In genomic region chr6:157491571-157492232, GRCh38 we compare ENCODE assay signal across 19 cellular contexts.
"Had no signal": no experiment of that assay in that cellular context is flagged by ENCODE, and none has a peak within 500 bp of the region (broad histone marks: within the 10 kb centered on the region; RNA-seq: fewer than 3 reads in every experiment).

No MANE protein-coding gene starts in this region.

- H3K27ac Mint-ChIP-seq: nephron progenitor cell had no signal

- H3K4me3 Mint-ChIP-seq: naive thymus-derived CD4-positive, alpha-beta T cell; nephron progenitor cell had no signal

- H3K4me3 ChIP-seq: heart right ventricle, ovary, suprapubic skin, thyroid gland, upper lobe of left lung, uterus had no signal

- H3K27ac ChIP-seq: heart right ventricle, neutrophil, ovary, suprapubic skin, thyroid gland, upper lobe of left lung, uterus had no signal

- H3K4me1 ChIP-seq: thyroid gland, uterus had no signal

- H3K27me3 ChIP-seq: heart right ventricle, ovary, suprapubic skin, thyroid gland, upper lobe of left lung, uterus had no signal

- ATAC-seq: left lobe of liver; naive thymus-derived CD4-positive, alpha-beta T cell; right cardiac atrium; stimulated activated naive CD8-positive, alpha-beta T cell treated with anti-CD3 and anti-CD28 coated beads, Interleukin-15, Interleukin-2, amounts not matched to agents 100 U/mL and 50 U/mL, for 24 hours had no signal

- H3K9me3 ChIP-seq: neutrophil, ovary, suprapubic skin, thyroid gland, upper lobe of left lung, uterus had no signal

- H3K36me3 ChIP-seq: heart right ventricle, neutrophil, ovary, suprapubic skin, thyroid gland, upper lobe of left lung, uterus had no signal

- DNase-seq: dermis blood vessel endothelial cell; erythroblast; heart right ventricle; hypothalamus; mammary epithelial cell; naive thymus-derived CD4-positive, alpha-beta T cell; nephron progenitor cell; ovary; right cardiac atrium; small intestine; stimulated activated CD4-positive, alpha-beta T cell treated with anti-CD3 and anti-CD28 coated beads, Interleukin-12 subunit alpha, Interleukin-12 subunit beta, amount 100 ng/mL, for 4 hours; stimulated activated CD4-positive, alpha-beta T cell treated with anti-CD3 and anti-CD28 coated beads, Interleukin-2, amount 100 ng/mL, for 48 hours; stimulated activated naive CD8-positive, alpha-beta T cell treated with anti-CD3 and anti-CD28 coated beads, Interleukin-15, Interleukin-2, amounts not matched to agents 100 U/mL and 50 U/mL, for 24 hours; thyroid gland; uterus had no signal
